In genomic region chr12:108623577-108623976, GRCh38 we compare ENCODE assay signal across 1 cellular context.
A peak's percentile ranks its signal among the peaks of the same experiment; 100 is the strongest.
TF ChIP-seq lines count a peak whose summit lies in the region.

No MANE protein-coding gene starts in this region.

TF ChIP-seq in H1, 55 proteins besides CTCF, POLR2A, EP300 and RAD21:
- TF ChIP-seq EGR1 (IDR thresholded peaks at IDR 0.05; ENCODE audit: borderline replicate concordance, low read depth, low read length): peak; percentile 79; the same call in 1 of the 2 replicates
- no peak for TF ChIP-seq SP1 (IDR thresholded peaks at IDR 0.05; ENCODE audit: low read depth, low read length)
- no peak for TF ChIP-seq SRF (IDR thresholded peaks at IDR 0.05; ENCODE audit: low read depth, low read length)
- no peak for TF ChIP-seq CEBPB (IDR thresholded peaks at IDR 0.05; ENCODE audit: low read depth, low read length)
- TF ChIP-seq SP2 (IDR thresholded peaks at IDR 0.05; ENCODE audit: low read length): no peak
- no peak for TF ChIP-seq TAF7 (optimal IDR thresholded peaks at IDR 0.05; ENCODE audit: borderline replicate concordance, low read depth, low read length)
